In genomic region chr1:5992034-5992813, GRCh38 we compare ENCODE assay signal across 8 cellular contexts.
DNase-seq lines count a peak whose midpoint lies in the region; ATAC-seq lines count a peak whose summit lies in the region.

NPHP4 (minus strand) TSS chr1:5992425; CDS start chr1:5986289, 6,136 bp downstream.

- no peaks in the 10 kb centered on the region for H3K36me3 ChIP-seq in effector memory CD4-positive, alpha-beta T cell (ENCODE audit: control insufficient read depth, insufficient read depth, low read length)

- peaks cover 31% of the 10 kb centered on the region for H3K4me1 ChIP-seq in effector memory CD4-positive, alpha-beta T cell (ENCODE audit: control insufficient read depth, insufficient read depth, low read length, poor library complexity, severe bottlenecking)

- no peaks in the 10 kb centered on the region for H3K9me3 ChIP-seq in effector memory CD4-positive, alpha-beta T cell (ENCODE audit: control insufficient read depth, low read length)

- ATAC-seq in GM19468 (IDR thresholded peaks at IDR 0.05; ENCODE audit: extremely low read depth, unreplicated experiment) = peak; percentile 95

- peak within 1 kb of the TSS; percentile 78 for H3K4me3 ChIP-seq in effector memory CD4-positive, alpha-beta T cell (ENCODE audit: insufficient read depth, low read depth, low read length, poor library complexity, severe bottlenecking)

- DNase-seq in CMK (ENCODE audit: low read depth) (peak; percentile 100), HS-5 (ENCODE audit: low read depth) (peak; percentile 98), NOMO-1 treated with DMSO at 0.1 percent for 48 hours (lab: John Stamatoyannopoulos, UW; ENCODE audit: unreplicated experiment) (peak; percentile 98), medulla oblongata (ENCODE audit: extremely low spot score) (peak; percentile 100)
- DNase-seq in activated CD8-positive, alpha-beta memory T cell treated with anti-CD3 and anti-CD28 coated beads for 4 hours (ENCODE audit: low read depth in 2 of 2) = peak; percentile 98 to 99
- peak; percentile 97 to 100 (median 99) for DNase-seq in effector memory CD4-positive, alpha-beta T cell
- peak; percentile 98 for DNase-seq in stimulated activated CD8-positive, alpha-beta memory T cell treated with anti-CD3 and anti-CD28 coated beads, Interleukin-12 subunit alpha, Interleukin-12 subunit beta, amount 100 ng/mL, for 1 hour (ENCODE audit: low read depth)

- H3K27ac ChIP-seq in effector memory CD4-positive, alpha-beta T cell (ENCODE audit: insufficient read depth, low read length, poor library complexity, severe bottlenecking) = peak within 1 kb of the TSS; percentile 98

- H3K27me3 ChIP-seq in effector memory CD4-positive, alpha-beta T cell (replicated peaks; ENCODE audit: control insufficient read depth, insufficient read depth, low read length, poor library complexity, severe bottlenecking) = no peaks in the 10 kb centered on the region

Comparison
In these comparisons a context has a peak if more than half of its experiments do, and no peak if none do; other contexts are left out.
1. Peak in every context shown above with its lines: DNase-seq, ATAC-seq, H3K4me3 ChIP-seq and H3K27ac ChIP-seq.